ENCODE assay signal across 29 cellular contexts in the genomic region with DNA sequence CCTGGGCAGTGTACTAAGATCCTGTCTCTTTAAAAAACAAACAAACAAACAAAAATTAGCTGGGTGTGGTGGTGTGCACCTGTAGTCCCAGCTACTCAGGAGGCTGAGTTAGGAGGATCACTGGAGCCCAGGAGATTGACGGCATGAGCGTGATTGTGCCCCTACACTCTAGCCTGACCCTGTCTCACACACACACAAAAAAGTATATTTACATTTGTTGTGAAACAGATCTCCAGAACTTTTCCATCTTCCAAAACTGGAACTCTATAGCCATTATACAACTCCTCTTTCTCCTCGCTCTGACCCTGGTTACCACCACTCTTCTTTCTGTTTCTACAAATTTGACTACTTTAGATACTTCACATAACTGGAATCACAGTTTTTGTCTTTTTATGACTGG. TPM values are rescaled to one million over a fixed set of nuclear protein-coding genes. Genes with fewer than 3 reads are reported as not detected.
DNase-seq lines count a peak whose midpoint lies in the region; ATAC-seq, FAIRE-seq and TF ChIP-seq lines count a peak whose summit lies in the region.
"Had no signal": no experiment of that assay in that cellular context is flagged by ENCODE, and none has a peak within 500 bp of the region (broad histone marks: within the 10 kb centered on the region; RNA-seq: fewer than 3 reads in every experiment).

No MANE protein-coding gene starts in this region.

- CTCF ChIA-PET in WTC11 (lab: Charles Lee), result no interaction called here
- CTCF ChIA-PET in HepG2 (lab: Yijun Ruan, JAX; ENCODE audit: low intra/inter-chr PET ratio, low total read pairs), result no interaction called here

- no TSS peak for BruUV-seq in HepG2 (replicated peaks; lab: Mats Ljungman, UMichigan)

- peak overlapping the region; percentile 19 for H2BK5ac ChIP-seq in mesenchymal stem cell (ENCODE audit: low read depth, low read length, poor library complexity, severe bottlenecking)

- H3K9ac ChIP-seq in HepG2 (ENCODE audit: insufficient read depth, low read depth, low read length), result no peak overlapping the region
- no peak overlapping the region for H3K9ac ChIP-seq in mesenchymal stem cell (ENCODE audit: low read length)
- H3K9ac ChIP-seq: BLaER1 had no signal

- no peak for FAIRE-seq in HepG2 (lab: Jason Lieb, UNC)
- FAIRE-seq: A204.1, GM12878, GM12892, GM18507 had no signal

- H4K91ac ChIP-seq in mesenchymal stem cell (ENCODE audit: low read length), result no peak overlapping the region

- H3K4ac ChIP-seq in mesenchymal stem cell (ENCODE audit: low read depth in 1 of 2, low read length in 2 of 2), result no peak overlapping the region

- H2BK15ac ChIP-seq in mesenchymal stem cell (ENCODE audit: low read depth, poor library complexity, severe bottlenecking), result no peak overlapping the region

- H3K27ac Mint-ChIP-seq in WTC11, result peak overlapping the region; percentile 30; the same call in 1 of the 2 replicates
- H3K27ac Mint-ChIP-seq in endothelial cell (ENCODE audit: unreplicated experiment), result peak overlapping the region; percentile 84
- H3K27ac Mint-ChIP-seq: CD4-positive, CD25-positive, alpha-beta regulatory T cell had no signal

- no peaks in the 10 kb centered on the region for H3K4me1 Mint-ChIP-seq in WTC11
- H3K4me1 Mint-ChIP-seq in endothelial cell (ENCODE audit: unreplicated experiment), result no peaks in the 10 kb centered on the region

- H3K27me3 Mint-ChIP-seq in WTC11 (ENCODE audit: low read depth) (no peaks in the 10 kb centered on the region), endothelial cell (ENCODE audit: unreplicated experiment) (no peaks in the 10 kb centered on the region)
- H3K27me3 Mint-ChIP-seq: CD4-positive, alpha-beta memory T cell; CD4-positive, CD25-positive, alpha-beta regulatory T cell; CD8-positive, alpha-beta memory T cell had no signal

- no peak overlapping the region for H3K4me2 ChIP-seq in HepG2 (ENCODE audit: low read depth, low read length)
- H3K4me2 ChIP-seq in mesenchymal stem cell (ENCODE audit: low read length, poor library complexity, severe bottlenecking), result no peak overlapping the region
- H3K4me2 ChIP-seq: BLaER1 had no signal

- no peak for DNase-seq in WTC11 (ENCODE audit: low spot score)
- DNase-seq in endothelial cell (ENCODE audit: low spot score), result no peak
- no peak for DNase-seq in HepG2 (ENCODE audit: low spot score)
- DNase-seq in mesenchymal stem cell, result no peak
- no peak for DNase-seq in HUDEP-2 (lab: John Stamatoyannopoulos, UW; ENCODE audit: unreplicated experiment in 76 of 76)
- no peak for DNase-seq in omental fat pad (ENCODE audit: low spot score)
- DNase-seq in SW480 (ENCODE audit: low spot score), result no peak
- DNase-seq: 8988T; ACHN; BE2C; C1 segment of cervical spinal cord; CD4-positive, alpha-beta memory T cell; CD4-positive, CD25-positive, alpha-beta regulatory T cell; CD8-positive, alpha-beta memory T cell; COR-L47; DMS 273 treated with DMSO at 0.1 percent for 48 hours; DMS153; DMS53; DMS79; DND-41; EL; GDM1 had no signal

- POLR2A ChIA-PET in WTC11 (lab: Charles Lee), result no interaction called here
- POLR2A ChIA-PET in HepG2 (lab: Yijun Ruan, JAX), result no interaction called here

- intact Hi-C loops in HepG2 (cut with micrococcal nuclease; ENCODE audit: unreplicated experiment), result no loop called here

- no peak for TF ChIP-seq CTCF in WTC11 (IDR thresholded peaks at IDR 0.05)
- no peak for TF ChIP-seq CTCF in endothelial cell (IDR thresholded peaks at IDR 0.05; ENCODE audit: unreplicated experiment)
- TF ChIP-seq CTCF in HepG2 (CRISPR knock-in tag; IDR thresholded peaks at IDR 0.05), result no peak
- TF ChIP-seq CTCF in omental fat pad (IDR thresholded peaks at IDR 0.05), result no peak

- H3K79me2 ChIP-seq in HepG2 (ENCODE audit: insufficient read depth, low read length), result peaks cover 12% of the 10 kb centered on the region

- H3K36me3 Mint-ChIP-seq in WTC11 (0 out of 2 replicates have a peak, but pooled peaks cover 3% of the 10 kb centered on the region), endothelial cell (ENCODE audit: low read depth, unreplicated experiment) (peaks cover 9% of the 10 kb centered on the region)

- no peaks in the 10 kb centered on the region for H4K20me1 ChIP-seq in HepG2 (ENCODE audit: insufficient read depth, low read length)

- H3K9me3 ChIP-seq in HepG2 (ENCODE audit: low read length) (no peaks in the 10 kb centered on the region), mesenchymal stem cell (ENCODE audit: control insufficient read depth, low read length) (no peaks in the 10 kb centered on the region)
- H3K9me3 ChIP-seq: BE2C had no signal

- peaks cover 22% of the 10 kb centered on the region for H3K79me1 ChIP-seq in mesenchymal stem cell (replicated peaks; ENCODE audit: low read length, poor library complexity, severe bottlenecking)

- TF ChIP-seq EP300 in HepG2 (IDR thresholded peaks at IDR 0.05; ENCODE audit: low read depth in 2 of 2, low read length in 2 of 2) (no peak), HepG2 (CRISPR knock-in tag; IDR thresholded peaks at IDR 0.05; ENCODE audit: borderline replicate concordance) (no peak)

- TF ChIP-seq POLR2A in HepG2 (IDR thresholded peaks at IDR 0.05; ENCODE audit: insufficient read depth in 1 of 2, low read depth in 2 of 2, low read length in 2 of 2), result no peak

- no peak overlapping the region for H4K8ac ChIP-seq in mesenchymal stem cell (ENCODE audit: low read length)

- no peak overlapping the region for H3K14ac ChIP-seq in mesenchymal stem cell (ENCODE audit: low read length in 2 of 2)

- no peak overlapping the region for H2BK120ac ChIP-seq in mesenchymal stem cell (ENCODE audit: low read depth, low read length)

- no peak overlapping the region for H2BK12ac ChIP-seq in mesenchymal stem cell (ENCODE audit: low read length in 2 of 2)

- in situ Hi-C loops in HepG2 (cut with HindIII; ENCODE audit: extremely low pct_ligation_motif_present, low pct_unique_long_range_greater_than_20kb), result loop anchor here (10.0 kb wide), 1 partner anchor 54 kb away; no protein-coding TSS in a partner anchor

- H3K23ac ChIP-seq in mesenchymal stem cell (ENCODE audit: low read length in 2 of 2), result no peak overlapping the region

- no peak overlapping the region for H2AK5ac ChIP-seq in mesenchymal stem cell (ENCODE audit: low read length, severe bottlenecking)

- ATAC-seq in WTC11, result no peak
- no peak for ATAC-seq in HepG2
- no peak for ATAC-seq in HG02759 (IDR thresholded peaks at IDR 0.05; ENCODE audit: unreplicated experiment)
- no peak for ATAC-seq in omental fat pad (ENCODE audit: low FRiP score)
- ATAC-seq: GM12878 had no signal

- no peak for TF ChIP-seq RAD21 in HepG2 (CRISPR knock-in tag; IDR thresholded peaks at IDR 0.05)

- peaks cover 3 to 28% of the 10 kb centered on the region in 2 experiments for H3K36me3 ChIP-seq in HepG2 (replicated peaks in 1 of 2; ENCODE audit: control insufficient read depth in 1 of 2, insufficient read depth in 2 of 2, low read length in 2 of 2)
- peaks cover 13 to 26% of the 10 kb centered on the region in 2 experiments for H3K36me3 ChIP-seq in mesenchymal stem cell (ENCODE audit: control insufficient read depth in 1 of 2, insufficient read depth in 2 of 2, low read depth in 1 of 2, low read length in 2 of 2)

- WGBS in HepG2 (ENCODE audit: low lambda C conversion rate), result over 99% methylated on average over 3 of the region's 3 CpGs
- 97% methylated on average over 3 of the region's 3 CpGs for WGBS in mesenchymal stem cell

- no peaks in the 10 kb centered on the region for H3K9me3 Mint-ChIP-seq in WTC11
- no peaks in the 10 kb centered on the region for H3K9me3 Mint-ChIP-seq in endothelial cell (ENCODE audit: unreplicated experiment)
- H3K9me3 Mint-ChIP-seq: CD4-positive, CD25-positive, alpha-beta regulatory T cell; CD8-positive, alpha-beta memory T cell had no signal

- H3K27ac ChIP-seq in HepG2 (ENCODE audit: extremely low read length, insufficient read depth, low read length) (no peak overlapping the region), mesenchymal stem cell (ENCODE audit: low read length, poor library complexity, severe bottlenecking) (no peak overlapping the region)
- H3K27ac ChIP-seq: BLaER1 had no signal

- no peak overlapping the region for H2AFZ ChIP-seq in HepG2 (ENCODE audit: low read length)
- no peak overlapping the region for H2AFZ ChIP-seq in mesenchymal stem cell (ENCODE audit: low read depth, low read length)

- H3K27me3 ChIP-seq in HepG2 (ENCODE audit: control insufficient read depth in 1 of 2, insufficient read depth in 2 of 2, low read length in 2 of 2) (no peaks in the 10 kb centered on the region), mesenchymal stem cell (ENCODE audit: control insufficient read depth in 1 of 2, insufficient read depth in 1 of 2, low read length in 2 of 2) (no peaks in the 10 kb centered on the region)
- H3K27me3 ChIP-seq: BE2C, BLaER1 had no signal

- H3K4me1 ChIP-seq in HepG2 (ENCODE audit: insufficient read depth, low read length) (no peaks in the 10 kb centered on the region), mesenchymal stem cell (ENCODE audit: control insufficient read depth, insufficient read depth, low read depth, low read length) (no peaks in the 10 kb centered on the region)
- H3K4me1 ChIP-seq: BE2C, BLaER1 had no signal

- H3K18ac ChIP-seq in mesenchymal stem cell (ENCODE audit: low read depth in 1 of 2, low read length in 2 of 2), result no peak overlapping the region

- H3K4me3 ChIP-seq in HepG2 (replicated peaks in 1 of 3; ENCODE audit: insufficient read depth in 1 of 3, low read depth in 2 of 3, low read length in 3 of 3) (no peak overlapping the region), mesenchymal stem cell (ENCODE audit: insufficient read depth in 1 of 2, low read depth in 1 of 2, low read length in 2 of 2) (no peak overlapping the region)
- H3K4me3 ChIP-seq: BLaER1, GM12878 had no signal

- no peak overlapping the region for H3K4me3 Mint-ChIP-seq in WTC11
- H3K4me3 Mint-ChIP-seq in endothelial cell (ENCODE audit: unreplicated experiment), result no peak overlapping the region
- H3K4me3 Mint-ChIP-seq: CD14-positive monocyte; CD4-positive, alpha-beta memory T cell; CD4-positive, CD25-positive, alpha-beta regulatory T cell; CD8-positive, alpha-beta memory T cell had no signal

RNA-seq across cellular contexts. Expression of a gene that starts 56.0 kb away (rescaled TPM):
- 93.3 to 101 TPM (median 98.8 TPM) in 3 replicates for total RNA-seq in WTC11 (2021)
- 16.5 TPM for total RNA-seq in endothelial cell (ENCODE audit: unreplicated experiment)
- 80.9 and 108 TPM in 2 replicates for total RNA-seq in HepG2 (2016; rRNA removed; fragmentation: Illumina TruSeq; extraction: Trizol)
- 19.0 and 20.1 TPM in 2 replicates for total RNA-seq in HepG2 (2016; cell fraction: cytosol; rRNA removed; fragmentation: Illumina TruSeq; extraction: Trizol; ENCODE audit: low read depth)
- total RNA-seq in HepG2 (2016; cell fraction: insoluble cytoplasmic fraction; rRNA removed; fragmentation: Illumina TruSeq; extraction: Trizol), result 81.5 and 103 TPM in 2 replicates
- 34.7 and 37.4 TPM in 2 replicates for total RNA-seq in HepG2 (2016; cell fraction: membrane; rRNA removed; fragmentation: Illumina TruSeq; extraction: Trizol)
- total RNA-seq in HepG2 (2016; cell fraction: nucleus; rRNA removed; fragmentation: Illumina TruSeq; extraction: Trizol), result 37.3 and 44.7 TPM in 2 replicates
- polyA plus RNA-seq in HepG2 (2011; rRNA removed), result 23.1 and 43.5 TPM in 2 replicates
- 36.5 and 37.2 TPM in 2 replicates for polyA plus RNA-seq in HepG2 (2011; cell fraction: cytosol; rRNA removed)
- 12.3 and 17.7 TPM in 2 replicates for polyA plus RNA-seq in HepG2 (2011; cell fraction: nucleus; rRNA removed)
- 26.2 and 56.3 TPM in 2 replicates for polyA plus RNA-seq in HepG2 (2012)
- 18.4 and 19.2 TPM in 2 replicates for polyA plus RNA-seq in HepG2 (2016; cell fraction: cytosol; fragmentation: Illumina TruSeq; extraction: Trizol; ENCODE audit: low read depth)
- 110 and 112 TPM in 2 replicates for polyA plus RNA-seq in HepG2 (2016; cell fraction: insoluble cytoplasmic fraction; fragmentation: Illumina TruSeq; extraction: Trizol; ENCODE audit: low read depth)
- polyA plus RNA-seq in HepG2 (2016; cell fraction: membrane; fragmentation: Illumina TruSeq; extraction: Trizol; ENCODE audit: low read depth), result 29.0 and 31.7 TPM in 2 replicates
- polyA plus RNA-seq in HepG2 (2016; cell fraction: nucleus; fragmentation: Illumina TruSeq; extraction: Trizol; ENCODE audit: insufficient read depth, low read depth), result 46.6 and 46.9 TPM in 2 replicates
- 24.1 and 72.0 TPM in 2 replicates for polyA minus RNA-seq in HepG2 (2011; rRNA and poly(A)+ RNA removed; ENCODE audit: low replicate concordance)
- polyA minus RNA-seq in HepG2 (2011; cell fraction: cytosol; rRNA and poly(A)+ RNA removed), result 31.1 and 39.1 TPM in 2 replicates
- 32.8 and 43.8 TPM in 2 replicates for polyA minus RNA-seq in HepG2 (2011; cell fraction: nucleus; rRNA and poly(A)+ RNA removed)
- polyA plus RNA-seq in mesenchymal stem cell (2013, experiment 1 of 2), result 9.1 TPM
- 8.5 TPM for polyA plus RNA-seq in mesenchymal stem cell (2013, experiment 2 of 2)
- total RNA-seq in omental fat pad, result 1 to 10 TPM; 1.0 to 5.8 (median 1.1) TPM
- polyA plus RNA-seq: CD4-positive, alpha-beta memory T cell had no signal
